ENCODE assay signal across 8 cellular contexts in genomic region chr15:38072507-38073277, GRCh38.
DNase-seq lines count a peak whose midpoint lies in the region; ATAC-seq and TF ChIP-seq lines count a peak whose summit lies in the region.

No MANE protein-coding gene starts in this region.

- no peak for DNase-seq in AG09309 (ENCODE audit: low read depth)
- peak; percentile 28 to 34 for DNase-seq in NCI-H1930 (lab: John Stamatoyannopoulos, UW)
- peak; percentile 15 to 28 for DNase-seq in activated T-cell treated with anti-CD3 and anti-CD28 coated beads, Interleukin-2, amount 50 U/mL, for 72 hours
- DNase-seq in foreskin melanocyte, result peak; percentile 98
- DNase-seq in natural killer cell, result peak; percentile 19
- no peak for DNase-seq in NCI-H2029 treated with DMSO at 0.1 percent for 48 hours (lab: John Stamatoyannopoulos, UW)

- H3K36me3 Mint-ChIP-seq in activated T-cell treated with anti-CD3 and anti-CD28 coated beads, Interleukin-2, amount 50 U/mL, for 72 hours (ENCODE audit: insufficient read depth in 2 of 2), result no peaks in the 10 kb centered on the region
- no peaks in the 10 kb centered on the region for H3K36me3 Mint-ChIP-seq in natural killer cell

- ATAC-seq in GM18498 (IDR thresholded peaks at IDR 0.05; ENCODE audit: unreplicated experiment), result peak; percentile 68
- peak; percentile 55 for ATAC-seq in HG02840 (IDR thresholded peaks at IDR 0.05; ENCODE audit: low FRiP score, unreplicated experiment)
- peak; percentile 55 to 59 for ATAC-seq in activated T-cell treated with anti-CD3 and anti-CD28 coated beads, Interleukin-2, amount 50 U/mL, for 72 hours (replicated peaks in 1 of 2)
- ATAC-seq in natural killer cell, result peak; percentile 52 to 79 (median 62)

- peak overlapping the region; percentile 56 for H3K4me3 ChIP-seq in AG09309 (ENCODE audit: control insufficient read depth, low read depth, low read length)

- intact Hi-C loops in natural killer cell (cut with micrococcal nuclease), result no loop called here

- peak overlapping the region; percentile 80 to 85 for H3K4me3 Mint-ChIP-seq in activated T-cell treated with anti-CD3 and anti-CD28 coated beads, Interleukin-2, amount 50 U/mL, for 72 hours
- H3K4me3 Mint-ChIP-seq in natural killer cell, result peak overlapping the region; percentile 84

- H3K4me1 Mint-ChIP-seq in activated T-cell treated with anti-CD3 and anti-CD28 coated beads, Interleukin-2, amount 50 U/mL, for 72 hours (ENCODE audit: low read depth), result peaks cover 41% of the 10 kb centered on the region
- peaks cover 29 to 31% of the 10 kb centered on the region in 2 donors for H3K4me1 Mint-ChIP-seq in natural killer cell

- H3K9me3 Mint-ChIP-seq in activated T-cell treated with anti-CD3 and anti-CD28 coated beads, Interleukin-2, amount 50 U/mL, for 72 hours, result no peaks in the 10 kb centered on the region
- H3K9me3 Mint-ChIP-seq in natural killer cell, result no peaks in the 10 kb centered on the region

- peaks cover 75% of the 10 kb centered on the region for H3K27me3 Mint-ChIP-seq in activated T-cell treated with anti-CD3 and anti-CD28 coated beads, Interleukin-2, amount 50 U/mL, for 72 hours (ENCODE audit: low read depth)
- peaks cover 17 to 55% of the 10 kb centered on the region in 2 donors for H3K27me3 Mint-ChIP-seq in natural killer cell (ENCODE audit: low read depth in 2 of 2)

- TF ChIP-seq CTCF in AG09309 (IDR thresholded peaks at IDR 0.05; ENCODE audit: control insufficient read depth, insufficient read depth, low read depth, low read length, missing control alignments) (peak; percentile 35), natural killer cell (IDR thresholded peaks at IDR 0.05) (no peak)

- H3K27ac Mint-ChIP-seq in activated T-cell treated with anti-CD3 and anti-CD28 coated beads, Interleukin-2, amount 50 U/mL, for 72 hours, result no peak overlapping the region
- H3K27ac Mint-ChIP-seq in natural killer cell, result peak overlapping the region in 1 of 2 donors; percentile 48

Comparison
In these comparisons a context has a peak if more than half of its experiments do, and no peak if none do; other contexts are left out.
1. DNase-seq: peak in NCI-H1930 (2 of 2), activated T-cell treated with anti-CD3 and anti-CD28 coated beads, Interleukin-2, amount 50 U/mL, for 72 hours (2 of 2), foreskin melanocyte (single experiment) and natural killer cell (single experiment); none in AG09309 (single experiment) and NCI-H2029 treated with DMSO at 0.1 percent for 48 hours (single experiment).
2. Peak in every context shown above with its lines, with median percentiles within 50 percentile points of each other: ATAC-seq.